8 cellular contexts compared by ENCODE assay signal in the genomic region with DNA sequence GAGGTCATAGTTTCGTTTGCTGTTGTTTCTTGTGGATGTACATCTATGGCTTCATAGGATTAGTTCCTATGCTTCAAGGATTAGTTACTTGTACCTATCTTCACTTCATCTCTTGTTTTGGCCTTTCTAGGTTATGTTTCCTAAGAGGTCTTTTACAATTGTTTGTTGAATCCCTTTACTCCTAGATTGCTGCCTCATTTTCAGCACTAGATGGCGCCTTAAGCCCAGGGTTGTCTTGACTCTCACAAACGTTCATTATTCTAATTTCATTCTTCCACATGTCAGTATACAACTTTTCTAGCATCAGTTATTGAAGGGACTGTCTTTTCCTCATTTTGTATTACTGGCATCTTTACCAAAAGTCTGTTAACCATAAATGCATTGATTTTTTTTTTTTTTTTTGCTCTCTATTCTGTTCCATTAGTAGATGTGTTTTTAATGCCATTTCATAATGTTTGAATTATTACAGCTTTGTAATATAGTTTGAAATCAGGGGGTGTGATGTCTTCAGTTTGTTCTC. TPM values are rescaled to one million over a fixed set of nuclear protein-coding genes. Genes with fewer than 3 reads are reported as not detected.
DNase-seq lines count a peak whose midpoint lies in the region; ATAC-seq lines count a peak whose summit lies in the region.

No MANE protein-coding gene starts in this region.

- ATAC-seq in T-helper 17 cell (peak; percentile 54), sciatic nerve (no peak), GM19463 (IDR thresholded peaks at IDR 0.05; ENCODE audit: unreplicated experiment) (no peak)

- no peaks in the 10 kb centered on the region for H3K4me1 Mint-ChIP-seq in T-helper 17 cell

- H3K4me3 Mint-ChIP-seq in T-helper 17 cell: no peak overlapping the region

- DNase-seq in activated CD4-positive, alpha-beta T cell treated with anti-CD3 and anti-CD28 coated beads for 24 hours (ENCODE audit: low read depth in 2 of 2): peak; percentile 19 to 20
- no peak for DNase-seq in activated CD4-positive, alpha-beta T cell treated with anti-CD3 and anti-CD28 coated beads for 1 hour
- DNase-seq in NCI-H1694 treated with DMSO at 0.1 percent for 48 hours (lab: John Stamatoyannopoulos, UW) (peak; percentile 28), T-helper 17 cell (peak; percentile 18 to 36 (median 25)), myocyte (ENCODE audit: low read depth) (peak; percentile 56), sciatic nerve (ENCODE audit: low spot score) (no peak)
- DNase-seq in central memory CD4-positive, alpha-beta T cell: peak; percentile 35

- H3K27ac Mint-ChIP-seq in T-helper 17 cell: no peak overlapping the region

- intact Hi-C loops in sciatic nerve (cut with DNase I): no loop called here

- H3K9me3 ChIP-seq in T-helper 17 cell (ENCODE audit: control insufficient read depth, low read length, poor library complexity, severe bottlenecking): no peaks in the 10 kb centered on the region

- H3K36me3 Mint-ChIP-seq in T-helper 17 cell (ENCODE audit: low read depth): peaks cover 12% of the 10 kb centered on the region

- H3K27me3 Mint-ChIP-seq in T-helper 17 cell: peaks cover 89% of the 10 kb centered on the region

RNA-seq across cellular contexts. Expression of a gene that starts 45.0 kb away (rescaled TPM):
- not detected for total RNA-seq in T-helper 17 cell
- total RNA-seq in myocyte: not detected in 2 replicates
- 0.30 TPM for polyA plus RNA-seq in myocyte (2012)
- total RNA-seq in sciatic nerve: not detected

Comparison
In these comparisons a context has a peak if more than half of its experiments do, and no peak if none do; other contexts are left out.
1. DNase-seq: peak in activated CD4-positive, alpha-beta T cell treated with anti-CD3 and anti-CD28 coated beads for 24 hours (2 of 2), NCI-H1694 treated with DMSO at 0.1 percent for 48 hours (single experiment), T-helper 17 cell (3 of 3), central memory CD4-positive, alpha-beta T cell (single experiment) and myocyte (single experiment); none in activated CD4-positive, alpha-beta T cell treated with anti-CD3 and anti-CD28 coated beads for 1 hour (single experiment) and sciatic nerve (single experiment).